In genomic region chr13:93769607-93770006, GRCh38 we compare ENCODE assay signal across 1 cellular context.
TF ChIP-seq lines count a peak whose summit lies in the region.

No MANE protein-coding gene starts in this region.

TF ChIP-seq in IMR-90, 13 proteins besides CTCF, POLR2A, EP300 and RAD21:
- no peak for TF ChIP-seq RFX5 (IDR thresholded peaks at IDR 0.05; ENCODE audit: low read depth, low read length)
- TF ChIP-seq NFE2L2 (IDR thresholded peaks at IDR 0.05; ENCODE audit: low read depth, low read length) = no peak
- TF ChIP-seq CEBPB (IDR thresholded peaks at IDR 0.05; ENCODE audit: low read depth, low read length) = no peak
- no peak for TF ChIP-seq BHLHE40 (IDR thresholded peaks at IDR 0.05; ENCODE audit: low read depth, low read length)
- no peak for TF ChIP-seq MXI1 (IDR thresholded peaks at IDR 0.05; ENCODE audit: borderline replicate concordance, low read depth, low read length)
- no peak for TF ChIP-seq MAFK (IDR thresholded peaks at IDR 0.05; ENCODE audit: low read depth, low read length)
- no peak for TF ChIP-seq RCOR1 (IDR thresholded peaks at IDR 0.05; ENCODE audit: insufficient replicate concordance, low read length)
- TF ChIP-seq FOS (IDR thresholded peaks at IDR 0.05; ENCODE audit: low read depth, low read length) = no peak
- TF ChIP-seq USF2 (IDR thresholded peaks at IDR 0.05; ENCODE audit: low read depth, low read length) = no peak
- TF ChIP-seq ELK1 (IDR thresholded peaks at IDR 0.05; ENCODE audit: borderline replicate concordance, low read depth, low read length) = no peak
- no peak for TF ChIP-seq MAZ (IDR thresholded peaks at IDR 0.05; ENCODE audit: borderline replicate concordance, low read depth, low read length)
- no peak for TF ChIP-seq SMC3 (IDR thresholded peaks at IDR 0.05; ENCODE audit: low read depth, low read length)
- TF ChIP-seq CHD1 (IDR thresholded peaks at IDR 0.05; ENCODE audit: low read depth, low read length) = no peak
